ENCODE assay signal across 20 cellular contexts in genomic region chr16:49453983-49454382, GRCh38.
"Had no signal": no experiment of that assay in that cellular context is flagged by ENCODE, and none has a peak within 500 bp of the region (broad histone marks: within the 10 kb centered on the region; RNA-seq: fewer than 3 reads in every experiment).

No MANE protein-coding gene starts in this region.

- H2AFZ ChIP-seq: parathyroid adenoma had no signal

- H3K4me3 ChIP-seq: ascending aorta, breast epithelium, gastrocnemius medialis, heart left ventricle, left lung, mucosa of descending colon, skin epidermis had no signal

- H3K9ac ChIP-seq: parathyroid adenoma had no signal

- H3K9me3 ChIP-seq: ascending aorta, breast epithelium, gastrocnemius medialis, heart left ventricle, left lung, mucosa of descending colon had no signal

- H3K4me1 ChIP-seq: ascending aorta, breast epithelium, gastrocnemius medialis, left lung, parathyroid adenoma had no signal

- H3K27me3 ChIP-seq: ascending aorta, breast epithelium, gastrocnemius medialis had no signal

- ATAC-seq: gastrocnemius medialis; heart left ventricle; left lung; mucosa of descending colon; naive thymus-derived CD4-positive, alpha-beta T cell; stimulated activated naive CD8-positive, alpha-beta T cell treated with anti-CD3 and anti-CD28 coated beads, Interleukin-15, Interleukin-2, amounts not matched to agents 100 U/mL and 50 U/mL, for 24 hours had no signal

- H3K27me3 Mint-ChIP-seq: activated CD4-positive, alpha-beta T cell treated with anti-CD3 and anti-CD28 coated beads, Interleukin-2, amount 10 ng/mL, durations not matched to agents 7 days and 5 days had no signal

- H3K9me3 Mint-ChIP-seq: activated CD4-positive, alpha-beta T cell treated with anti-CD3 and anti-CD28 coated beads, Interleukin-2, amount 10 ng/mL, durations not matched to agents 7 days and 5 days; activated naive CD4-positive, alpha-beta T cell treated with anti-CD3 and anti-CD28 coated beads for 36 hours; activated T-helper 1 cell treated with anti-CD3 and anti-CD28 coated beads, Interleukin-12 subunit alpha, Interleukin-12 subunit beta, Interleukin-2, Interleukin-4 antibody, amounts not matched to agents 30 ng/mL and 10 ng/mL and 1 ng/mL, durations not matched to agents 14 hours and 24 hours and 36 hours; naive thymus-derived CD4-positive, alpha-beta T cell; T-helper 1 cell treated with Interleukin-12 subunit alpha and Interleukin-12 subunit beta and Interleukin-4 antibody, amounts not matched to agents 30 μg/mL and 1 μg/mL, for 36 hours; type B pancreatic cell had no signal

- H3K36me3 ChIP-seq: ascending aorta, breast epithelium, gastrocnemius medialis, heart left ventricle, left lung had no signal

- H3K27ac Mint-ChIP-seq: activated CD4-positive, alpha-beta T cell treated with anti-CD3 and anti-CD28 coated beads, Interleukin-2, amount 10 ng/mL, durations not matched to agents 7 days and 5 days; activated naive CD4-positive, alpha-beta T cell treated with anti-CD3 and anti-CD28 coated beads for 36 hours; activated T-helper 1 cell treated with anti-CD3 and anti-CD28 coated beads, Interleukin-12 subunit alpha, Interleukin-12 subunit beta, Interleukin-2, Interleukin-4 antibody, amounts not matched to agents 30 ng/mL and 10 ng/mL and 1 ng/mL, durations not matched to agents 14 hours and 24 hours and 36 hours; T-helper 1 cell treated with Interleukin-12 subunit alpha and Interleukin-12 subunit beta and Interleukin-4 antibody, amounts not matched to agents 30 μg/mL and 1 μg/mL, for 36 hours; type B pancreatic cell had no signal

- H3K79me2 ChIP-seq: parathyroid adenoma had no signal

- H3K4me3 Mint-ChIP-seq: activated CD4-positive, alpha-beta T cell treated with anti-CD3 and anti-CD28 coated beads, Interleukin-2, amount 10 ng/mL, durations not matched to agents 7 days and 5 days; activated naive CD4-positive, alpha-beta T cell treated with anti-CD3 and anti-CD28 coated beads for 36 hours; activated T-helper 1 cell treated with anti-CD3 and anti-CD28 coated beads, Interleukin-12 subunit alpha, Interleukin-12 subunit beta, Interleukin-2, Interleukin-4 antibody, amounts not matched to agents 30 ng/mL and 10 ng/mL and 1 ng/mL, durations not matched to agents 14 hours and 24 hours and 36 hours; naive thymus-derived CD4-positive, alpha-beta T cell; T-helper 1 cell treated with Interleukin-12 subunit alpha and Interleukin-12 subunit beta and Interleukin-4 antibody, amounts not matched to agents 30 μg/mL and 1 μg/mL, for 36 hours; type B pancreatic cell had no signal

- H3K27ac ChIP-seq: ascending aorta, breast epithelium, gastrocnemius medialis, left lung, parathyroid adenoma, skin epidermis had no signal

- DNase-seq: activated CD4-positive, alpha-beta T cell treated with anti-CD3 and anti-CD28 coated beads, Interleukin-2, amount 10 ng/mL, durations not matched to agents 7 days and 5 days; activated naive CD4-positive, alpha-beta T cell treated with anti-CD3 and anti-CD28 coated beads for 36 hours; erythroblast; gastrocnemius medialis; heart left ventricle; mucosa of descending colon; naive thymus-derived CD4-positive, alpha-beta T cell; retina; stimulated activated CD4-positive, alpha-beta T cell treated with anti-CD3 and anti-CD28 coated beads, Interleukin-4, amount 100 ng/mL, for 4 hours; stimulated activated CD8-positive, alpha-beta memory T cell treated with anti-CD3 and anti-CD28 coated beads, Interleukin-4, amount 100 ng/mL, for 48 hours; stimulated activated naive CD8-positive, alpha-beta T cell treated with anti-CD3 and anti-CD28 coated beads, Interleukin-15, Interleukin-2, amounts not matched to agents 100 U/mL and 50 U/mL, for 24 hours had no signal

- FAIRE-seq: keratinocyte had no signal

- H3K36me3 Mint-ChIP-seq: naive thymus-derived CD4-positive, alpha-beta T cell; type B pancreatic cell had no signal

- H3K4me1 Mint-ChIP-seq: activated CD4-positive, alpha-beta T cell treated with anti-CD3 and anti-CD28 coated beads, Interleukin-2, amount 10 ng/mL, durations not matched to agents 7 days and 5 days had no signal
